ENCODE assay signal across 8 cellular contexts in genomic region chr12:54360717-54361456, GRCh38. TPM values are rescaled to one million over a fixed set of nuclear protein-coding genes. Genes with fewer than 3 reads are reported as not detected.
DNase-seq lines count a peak whose midpoint lies in the region; ATAC-seq and TF ChIP-seq lines count a peak whose summit lies in the region.

No MANE protein-coding gene starts in this region.

- H3K9me3 Mint-ChIP-seq in Calu3 (ENCODE audit: low read depth, unreplicated experiment): no peaks in the 10 kb centered on the region
- H3K9me3 Mint-ChIP-seq in activated naive CD8-positive, alpha-beta T cell treated with anti-CD3 and anti-CD28 coated beads for 36 hours: no peaks in the 10 kb centered on the region

- no peak overlapping the region for H3K9ac ChIP-seq in Karpas-422 (ENCODE audit: low read length)

- TF ChIP-seq CTCF in Calu3 (IDR thresholded peaks at IDR 0.05; ENCODE audit: unreplicated experiment) (peak; percentile 86), Peyer's patch (IDR thresholded peaks at IDR 0.05) (peak; percentile 26 to 83 (median 72))

- H3K36me3 Mint-ChIP-seq in Calu3 (ENCODE audit: insufficient read depth, unreplicated experiment): no peaks in the 10 kb centered on the region
- no peaks in the 10 kb centered on the region for H3K36me3 Mint-ChIP-seq in activated naive CD8-positive, alpha-beta T cell treated with anti-CD3 and anti-CD28 coated beads for 36 hours

- H3K36me3 ChIP-seq in Karpas-422 (ENCODE audit: insufficient read depth, low read length): no peaks in the 10 kb centered on the region
- H3K36me3 ChIP-seq in Peyer's patch: no peaks in the 10 kb centered on the region

- peaks cover 8% of the 10 kb centered on the region for H3K4me1 Mint-ChIP-seq in Calu3 (ENCODE audit: low read depth, unreplicated experiment)
- peaks cover 28% of the 10 kb centered on the region for H3K4me1 Mint-ChIP-seq in activated naive CD8-positive, alpha-beta T cell treated with anti-CD3 and anti-CD28 coated beads for 36 hours

- H3K79me2 ChIP-seq in Karpas-422 (ENCODE audit: low read length): no peaks in the 10 kb centered on the region

- H3K4me1 ChIP-seq in Karpas-422 (ENCODE audit: low read length): peaks cover 45% of the 10 kb centered on the region
- H3K4me1 ChIP-seq in Peyer's patch: peaks cover 0 to 18% (median 0%) of the 10 kb centered on the region in 4 donors

- H3K4me3 ChIP-seq in Karpas-422 (ENCODE audit: low read length): no peak overlapping the region
- no peak overlapping the region for H3K4me3 ChIP-seq in Peyer's patch

- H3K27ac ChIP-seq in Karpas-422 (ENCODE audit: low read length) (no peak overlapping the region), Peyer's patch (no peak overlapping the region)

- no peak overlapping the region for H3K4me3 Mint-ChIP-seq in Calu3 (ENCODE audit: low read depth, unreplicated experiment)
- no peak overlapping the region for H3K4me3 Mint-ChIP-seq in activated naive CD8-positive, alpha-beta T cell treated with anti-CD3 and anti-CD28 coated beads for 36 hours

- H3K27me3 Mint-ChIP-seq in Calu3 (ENCODE audit: unreplicated experiment): peaks cover 25% of the 10 kb centered on the region
- no peaks in the 10 kb centered on the region for H3K27me3 Mint-ChIP-seq in activated naive CD8-positive, alpha-beta T cell treated with anti-CD3 and anti-CD28 coated beads for 36 hours

- no peaks in the 10 kb centered on the region for H3K9me2 ChIP-seq in Karpas-422 (replicated peaks; ENCODE audit: insufficient read depth, low read length)

- H3K9me3 ChIP-seq in Karpas-422 (ENCODE audit: low read length) (no peaks in the 10 kb centered on the region), Peyer's patch (no peaks in the 10 kb centered on the region)

- TF ChIP-seq POLR2A in Peyer's patch (IDR thresholded peaks at IDR 0.05): no peak

- no peaks in the 10 kb centered on the region for H4K20me1 ChIP-seq in Karpas-422 (ENCODE audit: insufficient read depth, low read depth, low read length)

- intact Hi-C loops in Calu3 (cut with micrococcal nuclease; ENCODE audit: unreplicated experiment) (loop anchor here (1.0 to 10.0 kb wide), 3 partner anchors 67 to 140 kb away; no protein-coding TSS in a partner anchor), cardiac septum (cut with DNase I) (loop anchor here (5.0 kb wide), 2 partner anchors 79 to 144 kb away; partner anchors contain the start of genes CBX5 and HNRNPA1)

- DNase-seq in Calu3 (peak; percentile 89), Karpas-422 (peak; percentile 86), Peyer's patch (peak; percentile 70 to 90 (median 83)), cardiac septum (ENCODE audit: low spot score) (peak; percentile 87), renal cortical epithelial cell (ENCODE audit: low read depth) (peak; percentile 78)
- peak; percentile 40 for DNase-seq in activated naive CD8-positive, alpha-beta T cell treated with anti-CD3 and anti-CD28 coated beads for 36 hours

- H3K27me3 ChIP-seq in Karpas-422 (ENCODE audit: low read length) (no peaks in the 10 kb centered on the region), Peyer's patch (no peaks in the 10 kb centered on the region)

- H3K27ac Mint-ChIP-seq in Calu3 (ENCODE audit: unreplicated experiment): peak overlapping the region; percentile 34
- H3K27ac Mint-ChIP-seq in activated naive CD8-positive, alpha-beta T cell treated with anti-CD3 and anti-CD28 coated beads for 36 hours: peak overlapping the region; percentile 70

- ATAC-seq in GM21367 (IDR thresholded peaks at IDR 0.05; ENCODE audit: unreplicated experiment): no peak
- no peak for ATAC-seq in GM18498 (IDR thresholded peaks at IDR 0.05; ENCODE audit: unreplicated experiment)

- CTCF ChIA-PET in Calu3 (lab: Charles Lee): interaction anchor here (0.6 to 3.5 kb wide), 3 partner anchors 10 to 109 kb away, joined by 3 to 13 read pairs (median 13); no protein-coding TSS in a partner anchor

- H2AFZ ChIP-seq in Karpas-422 (ENCODE audit: low read length): no peak overlapping the region

- no TSS peak for BruUV-seq in Calu3 (replicated peaks; lab: Mats Ljungman, UMichigan)

- H3K4me2 ChIP-seq in Karpas-422 (ENCODE audit: low read depth, low read length, poor library complexity, severe bottlenecking): no peak overlapping the region

RNA-seq across cellular contexts. Expression of gene GPR84, which starts 3.4 kb away (rescaled TPM):
- total RNA-seq in Calu3 (2022) (not detected in 2 replicates), Peyer's patch (not detected), cardiac septum (0.22 TPM), renal cortical epithelial cell (not detected in 2 replicates)
- total RNA-seq in Karpas-422 (2014; rRNA removed; shearing (Covaris generic); ENCODE audit: low replicate concordance): 0.29 TPM in 1 of 2 replicates, not detected in the other
- 1 to 10 TPM in 1 of 2 experiments, under 1 TPM in 1; 0.62 to 1.2 TPM for total RNA-seq in activated naive CD8-positive, alpha-beta T cell treated with anti-CD3 and anti-CD28 coated beads for 36 hours

RNA-seq across cellular contexts. Expression of gene ZNF385A, which starts 23.6 kb away (rescaled TPM):
- total RNA-seq in Calu3 (2022) (9.1 and 9.5 TPM in 2 replicates), Peyer's patch (10 to 100 TPM in 2 of 4 donors, 1 to 10 TPM in 2; 7.3 to 28.1 (median 9.7) TPM), cardiac septum (4.8 TPM), renal cortical epithelial cell (3.0 and 10.2 TPM in 2 replicates)
- 4.1 and 12.2 TPM in 2 replicates for total RNA-seq in Karpas-422 (2014; rRNA removed; shearing (Covaris generic); ENCODE audit: low replicate concordance)
- total RNA-seq in activated naive CD8-positive, alpha-beta T cell treated with anti-CD3 and anti-CD28 coated beads for 36 hours: 1 to 10 TPM; 1.0 to 1.1 TPM

RNA-seq across cellular contexts. Expression of gene COPZ1, which starts 36.0 kb away (rescaled TPM):
- total RNA-seq in Calu3 (2022): 173 and 190 TPM in 2 replicates
- 103 and 164 TPM in 2 replicates for total RNA-seq in Karpas-422 (2014; rRNA removed; shearing (Covaris generic); ENCODE audit: low replicate concordance)
- 10 to 100 TPM; 42.4 to 66.9 (median 54.2) TPM for total RNA-seq in Peyer's patch
- 100 to 1,000 TPM in 1 of 2 experiments, 10 to 100 TPM in 1; 96.3 to 102 TPM for total RNA-seq in activated naive CD8-positive, alpha-beta T cell treated with anti-CD3 and anti-CD28 coated beads for 36 hours
- total RNA-seq in cardiac septum: 106 TPM
- total RNA-seq in renal cortical epithelial cell: 102 and 191 TPM in 2 replicates

RNA-seq across cellular contexts. Expression of gene ITGA5, which starts 58.2 kb away (rescaled TPM):
- total RNA-seq in Calu3 (2022) (8.0 and 9.5 TPM in 2 replicates), Peyer's patch (10 to 100 TPM; 21.0 to 78.4 (median 44.5) TPM), cardiac septum (48.2 TPM), renal cortical epithelial cell (112 and 143 TPM in 2 replicates)
- total RNA-seq in Karpas-422 (2014; rRNA removed; shearing (Covaris generic); ENCODE audit: low replicate concordance): not detected in 2 replicates
- 10 to 100 TPM; 18.3 to 20.1 TPM for total RNA-seq in activated naive CD8-positive, alpha-beta T cell treated with anti-CD3 and anti-CD28 coated beads for 36 hours
